ENCODE assay signal across 22 cellular contexts in the genomic region with DNA sequence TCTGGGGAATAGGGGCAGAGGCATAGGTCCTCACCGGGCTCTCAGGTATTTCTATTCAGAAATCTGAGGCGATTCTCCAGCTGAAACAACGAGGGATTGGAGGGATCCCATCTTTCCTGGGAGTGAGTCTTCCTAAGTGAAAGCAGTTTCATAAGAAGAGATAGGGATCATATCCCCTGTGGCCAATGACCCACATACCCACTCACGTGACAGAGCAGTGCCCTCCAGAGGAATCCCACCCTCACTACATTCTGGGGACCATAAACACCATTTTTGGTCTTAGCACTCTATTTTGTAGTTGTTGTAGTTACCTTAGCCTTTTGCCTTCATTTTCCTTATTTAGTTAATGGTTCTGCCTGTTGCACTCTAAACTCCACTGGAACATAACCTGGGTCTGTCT.
A peak's percentile ranks its signal among the peaks of the same experiment; 100 is the strongest.
DNase-seq lines count a peak whose midpoint lies in the region; ATAC-seq and TF ChIP-seq lines count a peak whose summit lies in the region.
"Had no signal": no experiment of that assay in that cellular context is flagged by ENCODE, and none has a peak within 500 bp of the region (broad histone marks: within the 10 kb centered on the region; RNA-seq: fewer than 3 reads in every experiment).

No MANE protein-coding gene starts in this region.

- H3K4me1 ChIP-seq in neural progenitor cell, result no peaks in the 10 kb centered on the region
- H3K4me1 ChIP-seq: upper lobe of left lung had no signal

- H3K9me3 Mint-ChIP-seq in WTC11, result no peaks in the 10 kb centered on the region
- H3K9me3 Mint-ChIP-seq in neural progenitor cell, result no peaks in the 10 kb centered on the region
- H3K9me3 Mint-ChIP-seq in immature natural killer cell, result no peaks in the 10 kb centered on the region
- H3K9me3 Mint-ChIP-seq: activated naive CD4-positive, alpha-beta T cell treated with anti-CD3 and anti-CD28 coated beads, Interleukin-2, amount 50 U/mL, for 24 hours had no signal

- H3K4me3 Mint-ChIP-seq in WTC11 (no peak overlapping the region), neural progenitor cell (no peak overlapping the region), immature natural killer cell (no peak overlapping the region)
- H3K4me3 Mint-ChIP-seq: activated naive CD4-positive, alpha-beta T cell treated with anti-CD3 and anti-CD28 coated beads, Interleukin-2, amount 50 U/mL, for 24 hours; T-helper 17 cell had no signal

- POLR2A ChIA-PET in WTC11 (lab: Charles Lee), result no interaction called here

- no peaks in the 10 kb centered on the region for H3K36me3 ChIP-seq in neural progenitor cell
- H3K36me3 ChIP-seq: upper lobe of left lung had no signal

- H3F3A ChIP-seq in neural progenitor cell (ENCODE audit: low read depth), result no peaks in the 10 kb centered on the region

- no peak overlapping the region for H3K4me2 ChIP-seq in neural progenitor cell

- no peak overlapping the region for H3K4me3 ChIP-seq in neural progenitor cell
- H3K4me3 ChIP-seq: upper lobe of left lung had no signal

- no peaks in the 10 kb centered on the region for H4K20me1 ChIP-seq in neural progenitor cell (ENCODE audit: low read depth)

- CTCF ChIA-PET in WTC11 (lab: Charles Lee), result interaction anchor here (1.4 kb wide), 1 partner anchor 217 kb away, joined by 3 read pairs; no protein-coding TSS in a partner anchor

- TF ChIP-seq CTCF in WTC11 (IDR thresholded peaks at IDR 0.05), result no peak
- TF ChIP-seq CTCF in neural progenitor cell (IDR thresholded peaks at IDR 0.05), result peak; percentile 56

- H3K27me3 Mint-ChIP-seq in WTC11 (ENCODE audit: low read depth) (no peaks in the 10 kb centered on the region), neural progenitor cell (ENCODE audit: insufficient read depth, low read depth) (no peaks in the 10 kb centered on the region), immature natural killer cell (ENCODE audit: low read depth in 3 of 3) (peaks cover 0 to 5% (median 0%) of the 10 kb centered on the region in 3 donors)
- H3K27me3 Mint-ChIP-seq: activated naive CD4-positive, alpha-beta T cell treated with anti-CD3 and anti-CD28 coated beads, Interleukin-2, amount 50 U/mL, for 24 hours had no signal

- peak overlapping the region; percentile 3 for H2AFZ ChIP-seq in neural progenitor cell (replicated peaks)

- H3K79me2 ChIP-seq in neural progenitor cell (ENCODE audit: low read depth), result no peaks in the 10 kb centered on the region

- ATAC-seq in WTC11, result peak; percentile 88
- ATAC-seq: sciatic nerve, T-helper 17 cell had no signal

- no peaks in the 10 kb centered on the region for H3K27me3 ChIP-seq in neural progenitor cell
- H3K27me3 ChIP-seq: upper lobe of left lung had no signal

- no peak overlapping the region for H3K27ac ChIP-seq in neural progenitor cell
- H3K27ac ChIP-seq: upper lobe of left lung had no signal

- H3K36me3 Mint-ChIP-seq in WTC11 (no peaks in the 10 kb centered on the region), neural progenitor cell (no peaks in the 10 kb centered on the region), immature natural killer cell (no peaks in the 10 kb centered on the region)
- H3K36me3 Mint-ChIP-seq: activated naive CD4-positive, alpha-beta T cell treated with anti-CD3 and anti-CD28 coated beads, Interleukin-2, amount 50 U/mL, for 24 hours had no signal

- H3K27ac Mint-ChIP-seq in WTC11, result no peak overlapping the region
- no peak overlapping the region for H3K27ac Mint-ChIP-seq in neural progenitor cell
- no peak overlapping the region for H3K27ac Mint-ChIP-seq in immature natural killer cell
- H3K27ac Mint-ChIP-seq: activated naive CD4-positive, alpha-beta T cell treated with anti-CD3 and anti-CD28 coated beads, Interleukin-2, amount 50 U/mL, for 24 hours; T-helper 17 cell had no signal

- no peak overlapping the region for H3K9ac ChIP-seq in neural progenitor cell

- no peaks in the 10 kb centered on the region for H3K9me3 ChIP-seq in neural progenitor cell (ENCODE audit: low read depth)
- H3K9me3 ChIP-seq: upper lobe of left lung had no signal

- H3K4me1 Mint-ChIP-seq in WTC11, result no peaks in the 10 kb centered on the region
- H3K4me1 Mint-ChIP-seq in neural progenitor cell, result no peaks in the 10 kb centered on the region
- no peaks in the 10 kb centered on the region for H3K4me1 Mint-ChIP-seq in immature natural killer cell
- H3K4me1 Mint-ChIP-seq: activated naive CD4-positive, alpha-beta T cell treated with anti-CD3 and anti-CD28 coated beads, Interleukin-2, amount 50 U/mL, for 24 hours; T-helper 17 cell had no signal

- DNase-seq in NCI-H2171 treated with DMSO at 0.1 percent for 48 hours (lab: John Stamatoyannopoulos, UW) (peak; percentile 9), NCI-H2171 (lab: John Stamatoyannopoulos, UW) (no peak), NCI-H1694 treated with DMSO at 0.1 percent for 48 hours (lab: John Stamatoyannopoulos, UW) (peak; percentile 25), WTC11 (ENCODE audit: low spot score) (no peak), neural progenitor cell (ENCODE audit: low spot score) (peak; percentile 34), NCI-H526 treated with DMSO at 0.1 percent for 48 hours (lab: John Stamatoyannopoulos, UW) (no peak), immature natural killer cell (no peak)
- DNase-seq in central memory CD4-positive, alpha-beta T cell, result no peak
- DNase-seq: activated CD4-positive, alpha-beta T cell treated with anti-CD3 and anti-CD28 coated beads, Interleukin-2, amount 50 U/mL, for 1 hour; anterior cingulate cortex; caudate nucleus; COR-L47; dermis blood vessel endothelial cell; EL; head of caudate nucleus; NCI-H1417; posterior cingulate gyrus; stimulated activated CD4-positive, alpha-beta T cell treated with anti-CD3 and anti-CD28 coated beads, Interleukin-15, amount 100 ng/mL, for 24 hours; T-helper 17 cell; upper lobe of left lung had no signal

TF ChIP-seq in WTC11, 78 proteins besides CTCF, POLR2A, EP300 and RAD21:
- TF ChIP-seq ZNF121 (CRISPR knock-in tag; IDR thresholded peaks at IDR 0.05), result no peak
- TF ChIP-seq MXD4 (CRISPR knock-in tag; IDR thresholded peaks at IDR 0.05; ENCODE audit: borderline replicate concordance), result no peak
- TF ChIP-seq, protein P1, sequence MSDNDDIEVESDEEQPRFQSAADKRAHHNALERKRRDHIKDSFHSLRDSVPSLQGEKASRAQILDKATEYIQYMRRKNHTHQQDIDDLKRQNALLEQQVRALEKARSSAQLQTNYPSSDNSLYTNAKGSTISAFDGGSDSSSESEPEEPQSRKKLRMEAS (CRISPR knock-in tag; IDR thresholded peaks at IDR 0.05), result no peak
- no peak for TF ChIP-seq ATF1 (CRISPR knock-in tag; IDR thresholded peaks at IDR 0.05)
- TF ChIP-seq, protein P2, sequence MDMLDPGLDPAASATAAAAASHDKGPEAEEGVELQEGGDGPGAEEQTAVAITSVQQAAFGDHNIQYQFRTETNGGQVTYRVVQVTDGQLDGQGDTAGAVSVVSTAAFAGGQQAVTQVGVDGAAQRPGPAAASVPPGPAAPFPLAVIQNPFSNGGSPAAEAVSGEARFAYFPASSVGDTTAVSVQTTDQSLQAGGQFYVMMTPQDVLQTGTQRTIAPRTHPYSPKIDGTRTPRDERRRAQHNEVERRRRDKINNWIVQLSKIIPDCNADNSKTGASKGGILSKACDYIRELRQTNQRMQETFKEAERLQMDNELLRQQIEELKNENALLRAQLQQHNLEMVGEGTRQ (CRISPR knock-in tag; IDR thresholded peaks at IDR 0.05), result peak; percentile 45; the same call in 1 of the 2 replicates
- TF ChIP-seq ESRRA (CRISPR knock-in tag; IDR thresholded peaks at IDR 0.05; ENCODE audit: borderline replicate concordance), result no peak
- no peak for TF ChIP-seq ETV6 (CRISPR knock-in tag; IDR thresholded peaks at IDR 0.05)
- TF ChIP-seq, protein P3, sequence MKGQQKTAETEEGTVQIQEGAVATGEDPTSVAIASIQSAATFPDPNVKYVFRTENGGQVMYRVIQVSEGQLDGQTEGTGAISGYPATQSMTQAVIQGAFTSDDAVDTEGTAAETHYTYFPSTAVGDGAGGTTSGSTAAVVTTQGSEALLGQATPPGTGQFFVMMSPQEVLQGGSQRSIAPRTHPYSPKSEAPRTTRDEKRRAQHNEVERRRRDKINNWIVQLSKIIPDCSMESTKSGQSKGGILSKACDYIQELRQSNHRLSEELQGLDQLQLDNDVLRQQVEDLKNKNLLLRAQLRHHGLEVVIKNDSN (CRISPR knock-in tag; IDR thresholded peaks at IDR 0.05), result 0 out of 2 replicates have a peak, but pooled peaks have one; percentile 19

Comparison
In these comparisons a context has a peak if more than half of its experiments do, and no peak if none do; other contexts are left out.
1. DNase-seq: peak in NCI-H2171 treated with DMSO at 0.1 percent for 48 hours (single experiment), NCI-H1694 treated with DMSO at 0.1 percent for 48 hours (single experiment) and neural progenitor cell (single experiment); none in NCI-H2171 (single experiment), WTC11 (single experiment), central memory CD4-positive, alpha-beta T cell (single experiment), NCI-H526 treated with DMSO at 0.1 percent for 48 hours (single experiment) and immature natural killer cell (0 of 3).